ENCODE assay signal across 27 cellular contexts in the genomic region with DNA sequence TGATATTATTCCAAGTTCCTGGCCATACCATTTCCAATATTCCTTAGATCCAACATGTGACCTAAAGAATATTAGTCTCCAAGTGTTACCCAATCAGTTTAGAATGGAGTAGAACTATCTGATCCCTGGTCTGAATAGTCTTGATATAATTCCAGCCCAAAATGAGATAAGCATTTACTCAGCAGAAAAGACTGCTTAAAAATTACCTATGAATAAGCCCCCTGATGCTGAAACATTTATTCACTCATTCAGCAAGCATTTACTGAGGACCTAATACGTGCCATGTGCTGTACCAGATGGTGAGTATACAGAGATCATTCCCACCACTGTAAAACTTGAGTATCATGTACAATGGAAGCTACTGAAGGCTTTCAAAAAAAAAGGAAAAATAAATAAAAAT.
"Had no signal": no experiment of that assay in that cellular context is flagged by ENCODE, and none has a peak within 500 bp of the region (broad histone marks: within the 10 kb centered on the region; RNA-seq: fewer than 3 reads in every experiment).

No MANE protein-coding gene starts in this region.

- H3K9me3 ChIP-seq: left lung, lower lobe of right lung, pancreas, prostate gland, suprapubic skin, thoracic aorta, tibial artery, upper lobe of right lung had no signal

- H3K27ac ChIP-seq: left lung, lower lobe of right lung, pancreas, prostate gland, skin epidermis, suprapubic skin, thoracic aorta, tibial artery, upper lobe of right lung had no signal

- H3K36me3 ChIP-seq: left lung, lower lobe of right lung, pancreas, prostate gland, suprapubic skin, thoracic aorta, tibial artery, upper lobe of right lung had no signal

- DNase-seq: hypothalamus; immature natural killer cell; kidney; left colon; left lung; lower lobe of right lung; mammary epithelial cell; mesenchymal stem cell; naive thymus-derived CD8-positive, alpha-beta T cell; nucleus accumbens; pancreas; posterior cingulate gyrus; retina; right cardiac atrium; stimulated activated CD4-positive, alpha-beta T cell treated with anti-CD3 and anti-CD28 coated beads, Interleukin-12 subunit alpha, Interleukin-12 subunit beta, amount 100 ng/mL, for 4 hours; stimulated activated CD4-positive, alpha-beta T cell treated with anti-CD3 and anti-CD28 coated beads, Interleukin-15, amount 100 ng/mL, for 24 hours; stimulated activated CD4-positive, alpha-beta T cell treated with anti-CD3 and anti-CD28 coated beads, Interleukin-4, amount 100 ng/mL, for 24 hours; stimulated activated naive CD4-positive, alpha-beta T cell; tibial artery; trophoblast cell; upper lobe of right lung had no signal

- ATAC-seq: left colon; left lung; lower lobe of right lung; naive thymus-derived CD8-positive, alpha-beta T cell; pancreas; right cardiac atrium; sciatic nerve; stimulated activated effector memory CD8-positive, alpha-beta T cell treated with anti-CD3 and anti-CD28 coated beads, Interleukin-12 subunit alpha, Interleukin-12 subunit beta, amount 100 ng/mL, for 72 hours; upper lobe of right lung had no signal

- H3K4me3 ChIP-seq: left lung, lower lobe of right lung, pancreas, prostate gland, skin epidermis, suprapubic skin, thoracic aorta, tibial artery, upper lobe of right lung had no signal

- H3K4me1 ChIP-seq: left lung, lower lobe of right lung, pancreas, prostate gland, suprapubic skin, upper lobe of right lung had no signal

- H3K27me3 ChIP-seq: left lung, pancreas, suprapubic skin, tibial artery, upper lobe of right lung had no signal
